In the genomic region with DNA sequence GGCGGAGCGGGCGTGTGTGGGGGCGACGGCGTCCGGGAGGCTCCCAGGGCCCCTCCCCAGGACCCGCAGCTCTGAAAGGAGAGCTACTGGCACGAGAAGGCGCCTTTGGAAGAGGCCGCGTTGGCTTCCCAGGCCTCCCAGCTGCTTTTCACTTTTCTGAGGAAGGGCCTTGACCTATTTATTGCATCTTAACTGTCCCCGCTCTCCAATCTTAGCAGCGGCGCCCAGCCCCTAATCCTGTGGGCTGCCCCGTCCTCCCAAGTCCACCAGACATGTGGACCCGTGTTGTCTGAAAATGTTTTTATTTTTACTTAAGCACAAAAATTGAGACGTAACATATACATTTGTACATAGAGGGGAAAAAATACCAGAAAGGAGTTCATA, we compare ENCODE assay signal across 1 cellular context.
TF ChIP-seq lines count a peak whose summit lies in the region.

No MANE protein-coding gene starts in this region.

TF ChIP-seq in SK-N-SH, 30 proteins besides CTCF, POLR2A, EP300 and RAD21 (continued from another document):
- no peak for TF ChIP-seq JUND (IDR thresholded peaks at IDR 0.05)
- no peak for TF ChIP-seq NFIC (IDR thresholded peaks at IDR 0.05; ENCODE audit: borderline replicate concordance)
- TF ChIP-seq, protein P1, sequence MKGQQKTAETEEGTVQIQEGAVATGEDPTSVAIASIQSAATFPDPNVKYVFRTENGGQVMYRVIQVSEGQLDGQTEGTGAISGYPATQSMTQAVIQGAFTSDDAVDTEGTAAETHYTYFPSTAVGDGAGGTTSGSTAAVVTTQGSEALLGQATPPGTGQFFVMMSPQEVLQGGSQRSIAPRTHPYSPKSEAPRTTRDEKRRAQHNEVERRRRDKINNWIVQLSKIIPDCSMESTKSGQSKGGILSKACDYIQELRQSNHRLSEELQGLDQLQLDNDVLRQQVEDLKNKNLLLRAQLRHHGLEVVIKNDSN (IDR thresholded peaks at IDR 0.05; ENCODE audit: borderline replicate concordance, low read depth) = no peak
- no peak for TF ChIP-seq CHD2 (IDR thresholded peaks at IDR 0.05; ENCODE audit: low read length, partially characterized antibody)
- no peak for TF ChIP-seq NRF1 (IDR thresholded peaks at IDR 0.05; ENCODE audit: low read depth, low read length)
- no peak for TF ChIP-seq RFX5 (IDR thresholded peaks at IDR 0.05; ENCODE audit: low read length)
- no peak for TF ChIP-seq YY1 (IDR thresholded peaks at IDR 0.05; ENCODE audit: low read depth)
- TF ChIP-seq, protein P2, sequence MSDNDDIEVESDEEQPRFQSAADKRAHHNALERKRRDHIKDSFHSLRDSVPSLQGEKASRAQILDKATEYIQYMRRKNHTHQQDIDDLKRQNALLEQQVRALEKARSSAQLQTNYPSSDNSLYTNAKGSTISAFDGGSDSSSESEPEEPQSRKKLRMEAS (IDR thresholded peaks at IDR 0.05; ENCODE audit: low read depth) = no peak
- no peak for TF ChIP-seq SIN3A (IDR thresholded peaks at IDR 0.05; ENCODE audit: borderline replicate concordance, low read depth, low read length)
- TF ChIP-seq TAF1 (IDR thresholded peaks at IDR 0.05; ENCODE audit: borderline replicate concordance, low read depth, low read length) = no peak
- TF ChIP-seq, protein P3, sequence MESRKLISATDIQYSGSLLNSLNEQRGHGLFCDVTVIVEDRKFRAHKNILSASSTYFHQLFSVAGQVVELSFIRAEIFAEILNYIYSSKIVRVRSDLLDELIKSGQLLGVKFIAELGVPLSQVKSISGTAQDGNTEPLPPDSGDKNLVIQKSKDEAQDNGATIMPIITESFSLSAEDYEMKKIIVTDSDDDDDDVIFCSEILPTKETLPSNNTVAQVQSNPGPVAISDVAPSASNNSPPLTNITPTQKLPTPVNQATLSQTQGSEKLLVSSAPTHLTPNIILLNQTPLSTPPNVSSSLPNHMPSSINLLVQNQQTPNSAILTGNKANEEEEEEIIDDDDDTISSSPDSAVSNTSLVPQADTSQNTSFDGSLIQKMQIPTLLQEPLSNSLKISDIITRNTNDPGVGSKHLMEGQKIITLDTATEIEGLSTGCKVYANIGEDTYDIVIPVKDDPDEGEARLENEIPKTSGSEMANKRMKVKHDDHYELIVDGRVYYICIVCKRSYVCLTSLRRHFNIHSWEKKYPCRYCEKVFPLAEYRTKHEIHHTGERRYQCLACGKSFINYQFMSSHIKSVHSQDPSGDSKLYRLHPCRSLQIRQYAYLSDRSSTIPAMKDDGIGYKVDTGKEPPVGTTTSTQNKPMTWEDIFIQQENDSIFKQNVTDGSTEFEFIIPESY (IDR thresholded peaks at IDR 0.05; ENCODE audit: borderline replicate concordance, low read depth) = no peak
- TF ChIP-seq, protein P4, sequence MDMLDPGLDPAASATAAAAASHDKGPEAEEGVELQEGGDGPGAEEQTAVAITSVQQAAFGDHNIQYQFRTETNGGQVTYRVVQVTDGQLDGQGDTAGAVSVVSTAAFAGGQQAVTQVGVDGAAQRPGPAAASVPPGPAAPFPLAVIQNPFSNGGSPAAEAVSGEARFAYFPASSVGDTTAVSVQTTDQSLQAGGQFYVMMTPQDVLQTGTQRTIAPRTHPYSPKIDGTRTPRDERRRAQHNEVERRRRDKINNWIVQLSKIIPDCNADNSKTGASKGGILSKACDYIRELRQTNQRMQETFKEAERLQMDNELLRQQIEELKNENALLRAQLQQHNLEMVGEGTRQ (IDR thresholded peaks at IDR 0.05; ENCODE audit: borderline replicate concordance, low read depth, low read length) = no peak
- TF ChIP-seq RXRA (IDR thresholded peaks at IDR 0.05; ENCODE audit: borderline replicate concordance, low read depth) = no peak
- TF ChIP-seq FOXJ3 (CRISPR knock-in tag; IDR thresholded peaks at IDR 0.05) = no peak
- TF ChIP-seq TCF12 (IDR thresholded peaks at IDR 0.05) = no peak
